ENCODE assay signal across 8 cellular contexts in genomic region chr22:23533328-23533762, GRCh38. TPM values are rescaled to one million over a fixed set of nuclear protein-coding genes. Genes with fewer than 3 reads are reported as not detected.
A peak's percentile ranks its signal among the peaks of the same experiment; 100 is the strongest.
DNase-seq lines count a peak whose midpoint lies in the region; ATAC-seq and TF ChIP-seq lines count a peak whose summit lies in the region.

No MANE protein-coding gene starts in this region.

- H3K27me3 Mint-ChIP-seq in CD8-positive, alpha-beta T cell (ENCODE audit: low read depth) = peaks cover 9% of the 10 kb centered on the region

- peak in 1 of 7 experiments; percentile 29 for DNase-seq in CD8-positive, alpha-beta T cell
- DNase-seq in Karpas-422 (peak; percentile 88), activated T-cell treated with anti-CD3 and anti-CD28 coated beads for 48 hours (ENCODE audit: low read depth) (peak; percentile 24), kidney epithelial cell (ENCODE audit: low read depth) (no peak), tibial nerve (ENCODE audit: low spot score in 2 of 2) (no peak), midbrain (lab: John Stamatoyannopoulos, UW) (no peak)

- CTCF ChIA-PET in CD8-positive, alpha-beta T cell (lab: Charles Lee) = no interaction called here

- no peak for TF ChIP-seq CTCF in CD8-positive, alpha-beta T cell (IDR thresholded peaks at IDR 0.05)
- TF ChIP-seq CTCF in kidney epithelial cell (IDR thresholded peaks at IDR 0.05; ENCODE audit: insufficient read depth, low read length, poor library complexity, severe bottlenecking) (peak; percentile 62), tibial nerve (IDR thresholded peaks at IDR 0.05) (peak in 3 of 5 experiments; percentile 15 to 38 (median 29))

- H3K4me1 Mint-ChIP-seq in CD8-positive, alpha-beta T cell (ENCODE audit: low read depth) = no peaks in the 10 kb centered on the region

- peak overlapping the region; percentile 30; the same call in 1 of the 2 replicates for H3K9ac ChIP-seq in Karpas-422 (ENCODE audit: low read length)

- no peaks in the 10 kb centered on the region for H3K9me3 ChIP-seq in CD8-positive, alpha-beta T cell (ENCODE audit: low read length)
- H3K9me3 ChIP-seq in Karpas-422 (ENCODE audit: low read length) = no peaks in the 10 kb centered on the region
- no peaks in the 10 kb centered on the region for H3K9me3 ChIP-seq in tibial nerve

- H3K79me2 ChIP-seq in Karpas-422 (ENCODE audit: low read length) = no peaks in the 10 kb centered on the region

- no peaks in the 10 kb centered on the region for H3K9me3 Mint-ChIP-seq in CD8-positive, alpha-beta T cell

- H3K27ac ChIP-seq in CD8-positive, alpha-beta T cell (ENCODE audit: low read depth, low read length) = no peak overlapping the region
- H3K27ac ChIP-seq in Karpas-422 (ENCODE audit: low read length) = no peak overlapping the region
- H3K27ac ChIP-seq in tibial nerve = no peak overlapping the region

- no peaks in the 10 kb centered on the region for H3K9me2 ChIP-seq in Karpas-422 (replicated peaks; ENCODE audit: insufficient read depth, low read length)

- TF ChIP-seq EP300 in tibial nerve (IDR thresholded peaks at IDR 0.05) = no peak

- no peaks in the 10 kb centered on the region for H4K20me1 ChIP-seq in Karpas-422 (ENCODE audit: insufficient read depth, low read depth, low read length)

- no peaks in the 10 kb centered on the region for H3K36me3 Mint-ChIP-seq in CD8-positive, alpha-beta T cell

- H3K27ac Mint-ChIP-seq in CD8-positive, alpha-beta T cell = no peak overlapping the region

- no peak for TF ChIP-seq POLR2A in tibial nerve (IDR thresholded peaks at IDR 0.05)

- H3K4me1 ChIP-seq in CD8-positive, alpha-beta T cell (ENCODE audit: insufficient read depth, low read length) = no peaks in the 10 kb centered on the region
- H3K4me1 ChIP-seq in Karpas-422 (ENCODE audit: low read length) = peaks cover 54% of the 10 kb centered on the region
- H3K4me1 ChIP-seq in tibial nerve = peaks cover 0 to 32% (median 3%) of the 10 kb centered on the region in 4 donors

- H2AFZ ChIP-seq in Karpas-422 (ENCODE audit: low read length) = no peak overlapping the region; the same call in 1 of the 2 replicates

- intact Hi-C loops in CD8-positive, alpha-beta T cell (cut with DNase I, micrococcal nuclease) = loop anchor here in 1 of 2 experiments (10.0 kb wide), 1 partner anchor 129 kb away; no protein-coding TSS in a partner anchor

- H3K4me2 ChIP-seq in Karpas-422 (ENCODE audit: low read depth, low read length, poor library complexity, severe bottlenecking) = no peak overlapping the region

- H3K27me3 ChIP-seq in CD8-positive, alpha-beta T cell (ENCODE audit: insufficient read depth, low read length) = no peaks in the 10 kb centered on the region
- H3K27me3 ChIP-seq in Karpas-422 (ENCODE audit: low read length) (no peaks in the 10 kb centered on the region), kidney epithelial cell (ENCODE audit: control insufficient read depth, insufficient read depth, low read length) (peaks cover 2% of the 10 kb centered on the region), tibial nerve (no peaks in the 10 kb centered on the region)

- WGBS in tibial nerve, 2 donors = 52 to 55% methylated on average over 8 to 9 of the region's 9 CpGs

- POLR2A ChIA-PET in CD8-positive, alpha-beta T cell (lab: Charles Lee) = no interaction called here

- H3K4me3 Mint-ChIP-seq in CD8-positive, alpha-beta T cell = no peak overlapping the region

- H3K36me3 ChIP-seq in CD8-positive, alpha-beta T cell (ENCODE audit: insufficient read depth, low read length) = no peaks in the 10 kb centered on the region
- H3K36me3 ChIP-seq in Karpas-422 (ENCODE audit: insufficient read depth, low read length) (no peaks in the 10 kb centered on the region), kidney epithelial cell (ENCODE audit: control insufficient read depth, insufficient read depth, low read length) (no peaks in the 10 kb centered on the region), tibial nerve (no peaks in the 10 kb centered on the region)

- H3K4me3 ChIP-seq in CD8-positive, alpha-beta T cell (ENCODE audit: low read depth, low read length) = no peak overlapping the region
- H3K4me3 ChIP-seq in Karpas-422 (ENCODE audit: low read length) (no peak overlapping the region), kidney epithelial cell (ENCODE audit: low read depth, low read length) (no peak overlapping the region), tibial nerve (no peak overlapping the region)

- ATAC-seq in CD8-positive, alpha-beta T cell = peak; percentile 46
- ATAC-seq in HG02798 (IDR thresholded peaks at IDR 0.05; ENCODE audit: poor library complexity, unreplicated experiment) (no peak), HG03342 (IDR thresholded peaks at IDR 0.05; ENCODE audit: unreplicated experiment) (no peak)

RNA-seq across cellular contexts. Expression of gene IGLL1, which starts 46.7 kb away (rescaled TPM):
- total RNA-seq in CD8-positive, alpha-beta T cell = not detected
- 100 and 171 TPM in 2 replicates for total RNA-seq in Karpas-422 (2014; rRNA removed; shearing (Covaris generic); ENCODE audit: low replicate concordance)
- not detected in 2 replicates for total RNA-seq in kidney epithelial cell
- total RNA-seq in tibial nerve = not detected

Comparison
In these comparisons a context has a peak if more than half of its experiments do, and no peak if none do; other contexts are left out.
1. DNase-seq: peak in Karpas-422 (single experiment) and activated T-cell treated with anti-CD3 and anti-CD28 coated beads for 48 hours (single experiment); none in kidney epithelial cell (single experiment), tibial nerve (0 of 2) and midbrain (single experiment).
2. RNA of gene IGLL1, which starts 46.7 kb away (total RNA-seq): 100 to 171 TPM in Karpas-422; not detected in CD8-positive, alpha-beta T cell, not detected in kidney epithelial cell and not detected in tibial nerve; every median in the first group is over 100 times any median in the second.